In genomic region chr12:124795081-124795948, GRCh38 we compare ENCODE assay signal across 16 cellular contexts.
DNase-seq lines count a peak whose midpoint lies in the region; ATAC-seq, FAIRE-seq and TF ChIP-seq lines count a peak whose summit lies in the region.
"Had no signal": no experiment of that assay in that cellular context is flagged by ENCODE, and none has a peak within 500 bp of the region (broad histone marks: within the 10 kb centered on the region; RNA-seq: fewer than 3 reads in every experiment).

No MANE protein-coding gene starts in this region.

- H3K4me3 ChIP-seq in small intestine (ENCODE audit: low read depth in 1 of 2, low read length in 2 of 2) = no peak overlapping the region
- no peak overlapping the region for H3K4me3 ChIP-seq in naive thymus-derived CD4-positive, alpha-beta T cell (ENCODE audit: low read length)
- H3K4me3 ChIP-seq: gastrocnemius medialis, spleen had no signal

- ATAC-seq in GM21360 (IDR thresholded peaks at IDR 0.05; ENCODE audit: unreplicated experiment) (peak; percentile 64), HG02981 (IDR thresholded peaks at IDR 0.05; ENCODE audit: unreplicated experiment) (peak; percentile 64)
- no peak for ATAC-seq in naive thymus-derived CD4-positive, alpha-beta T cell
- ATAC-seq: gastrocnemius medialis, left cardiac atrium had no signal

- H3K9me3 Mint-ChIP-seq in mesothelial cell of epicardium = no peaks in the 10 kb centered on the region
- no peaks in the 10 kb centered on the region for H3K9me3 Mint-ChIP-seq in naive thymus-derived CD4-positive, alpha-beta T cell
- no peaks in the 10 kb centered on the region for H3K9me3 Mint-ChIP-seq in HFFc6
- H3K9me3 Mint-ChIP-seq: activated naive CD8-positive, alpha-beta T cell treated with anti-CD3 and anti-CD28 coated beads, Interleukin-2, amount 10 ng/mL, durations not matched to agents 7 days and 5 days had no signal

- H3K27ac Mint-ChIP-seq in mesothelial cell of epicardium = peak overlapping the region; percentile 14
- peak overlapping the region in 2 of 9 donors; percentile 34 to 53 for H3K27ac Mint-ChIP-seq in naive thymus-derived CD4-positive, alpha-beta T cell
- H3K27ac Mint-ChIP-seq in HFFc6 = no peak overlapping the region
- H3K27ac Mint-ChIP-seq: activated naive CD8-positive, alpha-beta T cell treated with anti-CD3 and anti-CD28 coated beads, Interleukin-2, amount 10 ng/mL, durations not matched to agents 7 days and 5 days had no signal

- H3K9me3 ChIP-seq in small intestine (ENCODE audit: control insufficient read depth, low read depth) = no peaks in the 10 kb centered on the region
- no peaks in the 10 kb centered on the region for H3K9me3 ChIP-seq in naive thymus-derived CD4-positive, alpha-beta T cell (ENCODE audit: control insufficient read depth in 2 of 3, low read length in 3 of 3)
- H3K9me3 ChIP-seq: gastrocnemius medialis, neutrophil had no signal

- DNase-seq in NCI-H2107 treated with DMSO at 0.1 percent for 48 hours (lab: John Stamatoyannopoulos, UW; ENCODE audit: unreplicated experiment) (peak; percentile 4), NCI-H2107 (lab: John Stamatoyannopoulos, UW) (no peak), mesothelial cell of epicardium (ENCODE audit: low spot score in 2 of 2, unreplicated experiment in 2 of 2) (no peak), small intestine (no peak), HFFc6 (no peak)
- DNase-seq in naive thymus-derived CD4-positive, alpha-beta T cell = no peak
- DNase-seq: activated CD8-positive, alpha-beta memory T cell treated with anti-CD3 and anti-CD28 coated beads for 24 hours; activated naive CD8-positive, alpha-beta T cell treated with anti-CD3 and anti-CD28 coated beads, Interleukin-2, amount 10 ng/mL, durations not matched to agents 7 days and 5 days; DMS153; gastrocnemius medialis; left cardiac atrium; spleen had no signal

- H3K36me3 ChIP-seq in small intestine (ENCODE audit: control insufficient read depth in 2 of 2, insufficient read depth in 2 of 2, low read length in 2 of 2) = peaks cover 0 to 10% of the 10 kb centered on the region in 2 donors
- H3K36me3 ChIP-seq in naive thymus-derived CD4-positive, alpha-beta T cell (ENCODE audit: control insufficient read depth in 2 of 3, insufficient read depth in 3 of 3, low read length in 3 of 3) = no peaks in the 10 kb centered on the region
- H3K36me3 ChIP-seq: gastrocnemius medialis, neutrophil had no signal

- no peak overlapping the region for H3K27ac ChIP-seq in small intestine (ENCODE audit: low read depth in 1 of 2, low read length in 1 of 2)
- H3K27ac ChIP-seq in naive thymus-derived CD4-positive, alpha-beta T cell (ENCODE audit: low read depth, low read length) = no peak overlapping the region
- H3K27ac ChIP-seq: 22Rv1, gastrocnemius medialis, neutrophil had no signal

- H3K27me3 ChIP-seq in small intestine (ENCODE audit: control insufficient read depth in 2 of 2, insufficient read depth in 2 of 2, low read length in 2 of 2) = no peaks in the 10 kb centered on the region
- no peaks in the 10 kb centered on the region for H3K27me3 ChIP-seq in naive thymus-derived CD4-positive, alpha-beta T cell (ENCODE audit: control insufficient read depth in 2 of 2, insufficient read depth in 2 of 2, low read length in 2 of 2)
- H3K27me3 ChIP-seq: gastrocnemius medialis, neutrophil, spleen had no signal

- peaks cover 21% of the 10 kb centered on the region for H3K4me1 Mint-ChIP-seq in mesothelial cell of epicardium
- H3K4me1 Mint-ChIP-seq in naive thymus-derived CD4-positive, alpha-beta T cell = peaks cover 4 to 15% (median 7%) of the 10 kb centered on the region in 7 donors
- no peaks in the 10 kb centered on the region for H3K4me1 Mint-ChIP-seq in HFFc6 (ENCODE audit: low read depth)

- H3K4me3 Mint-ChIP-seq in mesothelial cell of epicardium = no peak overlapping the region
- H3K4me3 Mint-ChIP-seq in naive thymus-derived CD4-positive, alpha-beta T cell = no peak overlapping the region
- H3K4me3 Mint-ChIP-seq in HFFc6 = no peak overlapping the region
- H3K4me3 Mint-ChIP-seq: activated naive CD8-positive, alpha-beta T cell treated with anti-CD3 and anti-CD28 coated beads, Interleukin-2, amount 10 ng/mL, durations not matched to agents 7 days and 5 days had no signal

- POLR2A ChIA-PET in naive thymus-derived CD4-positive, alpha-beta T cell (lab: Charles Lee) = no interaction called here

- H3K4me1 ChIP-seq in small intestine (ENCODE audit: control insufficient read depth in 2 of 2, insufficient read depth in 1 of 2, low read depth in 1 of 2, low read length in 1 of 2) = peaks cover 0 to 2% of the 10 kb centered on the region in 2 donors
- peaks cover 0 to 10% of the 10 kb centered on the region in 2 donors for H3K4me1 ChIP-seq in naive thymus-derived CD4-positive, alpha-beta T cell (ENCODE audit: control insufficient read depth in 2 of 2, insufficient read depth in 2 of 2, low read length in 2 of 2)

- no peak for FAIRE-seq in small intestine (lab: Jason Lieb, UNC)

- intact Hi-C loops in naive thymus-derived CD4-positive, alpha-beta T cell (cut with micrococcal nuclease) = no loop called here

- CTCF ChIA-PET in naive thymus-derived CD4-positive, alpha-beta T cell (lab: Charles Lee) = no interaction called here

- H3K27me3 Mint-ChIP-seq in mesothelial cell of epicardium (ENCODE audit: low read depth) (no peaks in the 10 kb centered on the region), HFFc6 (ENCODE audit: insufficient read depth) (peaks cover 5% of the 10 kb centered on the region; the same call in 1 of the 2 replicates)
- H3K27me3 Mint-ChIP-seq in naive thymus-derived CD4-positive, alpha-beta T cell = no peaks in the 10 kb centered on the region
- H3K27me3 Mint-ChIP-seq: activated naive CD8-positive, alpha-beta T cell treated with anti-CD3 and anti-CD28 coated beads, Interleukin-2, amount 10 ng/mL, durations not matched to agents 7 days and 5 days had no signal

- no peak for TF ChIP-seq CTCF in mesothelial cell of epicardium (IDR thresholded peaks at IDR 0.05; ENCODE audit: unreplicated experiment)
- TF ChIP-seq CTCF in HFFc6 (IDR thresholded peaks at IDR 0.05) = no peak

- 88 to 91% (median 90%) methylated on average over 6 of the region's 6 CpGs for WGBS in small intestine, 3 donors

- H3K36me3 Mint-ChIP-seq in mesothelial cell of epicardium (peaks cover 39% of the 10 kb centered on the region), HFFc6 (ENCODE audit: low read depth) (peaks cover 12% of the 10 kb centered on the region; the same call in 1 of the 2 replicates)
- H3K36me3 Mint-ChIP-seq in naive thymus-derived CD4-positive, alpha-beta T cell = peaks cover 0 to 16% (median 2%) of the 10 kb centered on the region in 5 donors
